ENCODE assay signal across 1 cellular context in genomic region chrX:67692246-67692645, GRCh38.
TF ChIP-seq lines count a peak whose summit lies in the region.

No MANE protein-coding gene starts in this region.

TF ChIP-seq in GM23338, 12 proteins besides CTCF, POLR2A, EP300 and RAD21 (continued from another document):
- TF ChIP-seq EZH2 (IDR thresholded peaks at IDR 0.05; ENCODE audit: low read depth, unreplicated experiment) (no peak), POLR2AphosphoS5 (IDR thresholded peaks at IDR 0.05; ENCODE audit: low read depth) (no peak), JUNB (IDR thresholded peaks at IDR 0.05; ENCODE audit: unreplicated experiment) (no peak), CREB1 (CRISPR knock-in tag; IDR thresholded peaks at IDR 0.05; ENCODE audit: low read depth) (no peak), NANOG (IDR thresholded peaks at IDR 0.05; ENCODE audit: borderline replicate concordance) (no peak), EZH2phosphoT487 (IDR thresholded peaks at IDR 0.05; ENCODE audit: unreplicated experiment) (no peak), REST (IDR thresholded peaks at IDR 0.05; ENCODE audit: unreplicated experiment) (no peak), ZNF331 (CRISPR knock-in tag; IDR thresholded peaks at IDR 0.05; ENCODE audit: low read depth) (no peak), ZNF114 (CRISPR knock-in tag; IDR thresholded peaks at IDR 0.05) (no peak)
